3 cellular contexts compared by ENCODE assay signal in the genomic region with DNA sequence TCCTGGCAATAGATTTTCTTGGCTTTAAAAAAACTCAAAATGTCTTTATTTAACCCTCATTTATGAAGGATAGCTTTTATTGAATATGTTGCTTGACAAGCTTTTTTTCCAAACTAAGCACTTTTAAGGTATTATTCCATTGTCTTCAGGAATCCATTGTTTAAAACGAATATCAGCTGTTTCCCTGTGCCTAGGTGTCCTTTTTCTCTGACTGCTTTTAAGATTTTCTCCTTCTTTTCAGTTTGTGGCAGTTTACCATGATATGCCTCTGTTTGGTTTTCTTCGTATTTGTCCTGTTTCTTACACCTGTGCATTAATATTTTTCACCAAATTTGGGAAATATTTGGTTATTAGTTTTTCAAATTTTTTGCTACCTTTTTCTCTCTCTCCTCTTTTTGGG.
A peak's percentile ranks its signal among the peaks of the same experiment; 100 is the strongest.
TF ChIP-seq lines count a peak whose summit lies in the region.

No MANE protein-coding gene starts in this region.

TF ChIP-seq in A549, 52 proteins besides CTCF, POLR2A, EP300 and RAD21 (continued from another document):
- TF ChIP-seq, protein P1, sequence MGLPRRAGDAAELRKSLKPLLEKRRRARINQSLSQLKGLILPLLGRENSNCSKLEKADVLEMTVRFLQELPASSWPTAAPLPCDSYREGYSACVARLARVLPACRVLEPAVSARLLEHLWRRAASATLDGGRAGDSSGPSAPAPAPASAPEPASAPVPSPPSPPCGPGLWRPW (IDR thresholded peaks at IDR 0.05) = peak; percentile 9; the same call in 1 of the 2 replicates
- TF ChIP-seq ZFP36 (IDR thresholded peaks at IDR 0.05; ENCODE audit: borderline replicate concordance, partially characterized antibody) = peak; percentile 69
- TF ChIP-seq MAFK (IDR thresholded peaks at IDR 0.05; ENCODE audit: partially characterized antibody) = peak; percentile 38
- no peak for TF ChIP-seq NR3C1 (IDR thresholded peaks at IDR 0.05)
- TF ChIP-seq RCOR1 (IDR thresholded peaks at IDR 0.05; ENCODE audit: low read depth, low read length) = no peak
TF ChIP-seq in A549: peak in this region for 4.

TF ChIP-seq in HEK293, 187 proteins besides CTCF, POLR2A, EP300 and RAD21:
- no peak for TF ChIP-seq ZBTB11 (tag by site-specific recombination; conservative IDR thresholded peaks at IDR 0.05; ENCODE audit: low read depth)
- no peak for TF ChIP-seq AEBP2 (tag by site-specific recombination; IDR thresholded peaks at IDR 0.05; ENCODE audit: borderline replicate concordance)
- no peak for TF ChIP-seq ZNF623 (tag by site-specific recombination; IDR thresholded peaks at IDR 0.05)
- TF ChIP-seq ZNF184 (tag by site-specific recombination; IDR thresholded peaks at IDR 0.05) = 0 out of 2 replicates have a peak, but pooled peaks have one; percentile 10
- TF ChIP-seq ZNF624 (tag by site-specific recombination; IDR thresholded peaks at IDR 0.05) = no peak
- TF ChIP-seq TRIM28 (IDR thresholded peaks at IDR 0.05; ENCODE audit: borderline replicate concordance, low read length) = peak; percentile 93
- TF ChIP-seq ZNF626 (tag by site-specific recombination; IDR thresholded peaks at IDR 0.05) = no peak
- TF ChIP-seq SETDB1 (IDR thresholded peaks at IDR 0.05; ENCODE audit: insufficient read length, low read length) = peak; percentile 96
- TF ChIP-seq, protein P2, sequence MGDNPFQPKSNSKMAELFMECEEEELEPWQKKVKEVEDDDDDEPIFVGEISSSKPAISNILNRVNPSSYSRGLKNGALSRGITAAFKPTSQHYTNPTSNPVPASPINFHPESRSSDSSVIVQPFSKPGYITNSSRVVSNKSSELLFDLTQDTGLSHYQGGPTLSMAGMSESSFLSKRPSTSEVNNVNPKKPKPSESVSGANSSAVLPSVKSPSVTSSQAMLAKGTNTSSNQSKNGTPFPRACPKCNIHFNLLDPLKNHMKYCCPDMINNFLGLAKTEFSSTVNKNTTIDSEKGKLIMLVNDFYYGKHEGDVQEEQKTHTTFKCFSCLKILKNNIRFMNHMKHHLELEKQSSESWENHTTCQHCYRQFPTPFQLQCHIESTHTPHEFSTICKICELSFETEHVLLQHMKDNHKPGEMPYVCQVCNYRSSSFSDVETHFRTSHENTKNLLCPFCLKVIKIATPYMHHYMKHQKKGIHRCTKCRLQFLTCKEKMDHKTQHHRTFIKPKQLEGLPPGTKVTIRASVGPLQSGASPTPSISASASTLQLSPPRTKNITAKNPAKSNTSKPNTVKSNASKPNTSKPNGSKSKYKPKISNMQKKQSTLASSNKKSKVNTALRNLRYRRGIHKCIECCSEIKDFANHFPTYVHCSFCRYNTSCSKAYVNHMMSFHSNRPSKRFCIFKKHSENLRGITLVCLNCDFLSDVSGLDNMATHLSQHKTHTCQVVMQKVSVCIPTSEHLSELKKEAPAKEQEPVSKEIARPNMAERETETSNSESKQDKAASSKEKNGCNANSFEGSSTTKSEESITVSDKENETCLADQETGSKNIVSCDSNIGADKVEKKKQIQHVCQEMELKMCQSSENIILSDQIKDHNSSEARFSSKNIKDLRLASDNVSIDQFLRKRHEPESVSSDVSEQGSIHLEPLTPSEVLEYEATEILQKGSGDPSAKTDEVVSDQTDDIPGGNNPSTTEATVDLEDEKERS (tag by site-specific recombination; IDR thresholded peaks at IDR 0.05) = peak; percentile 90; the same call in 1 of the 2 replicates
- TF ChIP-seq ZEB2 (tag by site-specific recombination; IDR thresholded peaks at IDR 0.05) = no peak
- TF ChIP-seq ZNF266 (tag by site-specific recombination; IDR thresholded peaks at IDR 0.05; ENCODE audit: low read depth) = no peak
- no peak for TF ChIP-seq ZNF585B (tag by site-specific recombination; IDR thresholded peaks at IDR 0.05)

TF ChIP-seq in WTC11, 78 proteins besides CTCF, POLR2A, EP300 and RAD21 (continued from another document):
- TF ChIP-seq STAT6 (CRISPR knock-in tag; conservative IDR thresholded peaks at IDR 0.05; ENCODE audit: low read depth) = no peak
- TF ChIP-seq SOX15 (CRISPR knock-in tag; IDR thresholded peaks at IDR 0.05) = no peak
- peak; percentile 99 for TF ChIP-seq ZNF317 (CRISPR knock-in tag; IDR thresholded peaks at IDR 0.05; ENCODE audit: borderline replicate concordance, low read depth)
- TF ChIP-seq IRF2 (CRISPR knock-in tag; IDR thresholded peaks at IDR 0.05; ENCODE audit: borderline replicate concordance, low read depth) = no peak
- no peak for TF ChIP-seq ZNF121 (CRISPR knock-in tag; IDR thresholded peaks at IDR 0.05)
- TF ChIP-seq FOXP4 (CRISPR knock-in tag; IDR thresholded peaks at IDR 0.05) = no peak
- TF ChIP-seq FOXP1 (CRISPR knock-in tag; IDR thresholded peaks at IDR 0.05; ENCODE audit: borderline replicate concordance) = no peak
- TF ChIP-seq ZNF281 (CRISPR knock-in tag; IDR thresholded peaks at IDR 0.05) = no peak
- TF ChIP-seq, protein P3, sequence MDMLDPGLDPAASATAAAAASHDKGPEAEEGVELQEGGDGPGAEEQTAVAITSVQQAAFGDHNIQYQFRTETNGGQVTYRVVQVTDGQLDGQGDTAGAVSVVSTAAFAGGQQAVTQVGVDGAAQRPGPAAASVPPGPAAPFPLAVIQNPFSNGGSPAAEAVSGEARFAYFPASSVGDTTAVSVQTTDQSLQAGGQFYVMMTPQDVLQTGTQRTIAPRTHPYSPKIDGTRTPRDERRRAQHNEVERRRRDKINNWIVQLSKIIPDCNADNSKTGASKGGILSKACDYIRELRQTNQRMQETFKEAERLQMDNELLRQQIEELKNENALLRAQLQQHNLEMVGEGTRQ (CRISPR knock-in tag; IDR thresholded peaks at IDR 0.05) = no peak
- no peak for TF ChIP-seq GABPB1 (CRISPR knock-in tag; IDR thresholded peaks at IDR 0.05)
- TF ChIP-seq GTF2I (CRISPR knock-in tag; conservative IDR thresholded peaks at IDR 0.05) = 0 out of 2 replicates have a peak, but pooled peaks have one; percentile 19
